ENCODE assay signal across 1 cellular context in genomic region chr5:80154749-80155148, GRCh38.
TF ChIP-seq lines count a peak whose summit lies in the region.

No MANE protein-coding gene starts in this region.

TF ChIP-seq in GM23338, 12 proteins besides CTCF, POLR2A, EP300 and RAD21:
- no peak for TF ChIP-seq EZH2 (IDR thresholded peaks at IDR 0.05; ENCODE audit: low read depth, unreplicated experiment)
